In the genomic region with DNA sequence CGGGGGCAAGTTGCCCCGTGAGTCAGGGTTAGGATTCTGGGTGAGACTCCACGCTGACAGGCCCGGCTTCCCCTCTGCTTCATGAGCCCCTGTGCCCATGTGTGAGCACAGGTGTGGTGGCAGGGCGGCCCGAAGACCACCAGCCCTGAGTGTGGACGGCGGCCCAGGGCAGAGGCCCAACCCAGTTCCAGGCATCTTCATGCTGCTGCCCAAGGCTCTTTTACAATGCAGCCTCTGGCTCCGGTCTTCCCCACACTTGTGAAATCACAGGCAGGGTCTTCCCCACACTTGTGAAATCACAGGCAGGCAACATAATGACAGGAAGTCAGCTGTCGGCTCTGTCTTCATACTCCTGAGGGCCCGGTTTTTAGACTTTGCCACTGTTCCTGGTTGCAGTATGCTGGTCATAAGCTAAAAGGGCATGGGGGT, we compare ENCODE assay signal across 8 cellular contexts.
A peak's percentile ranks its signal among the peaks of the same experiment; 100 is the strongest.
DNase-seq lines count a peak whose midpoint lies in the region; ATAC-seq and TF ChIP-seq lines count a peak whose summit lies in the region.

No MANE protein-coding gene starts in this region.

- no peaks in the 10 kb centered on the region for H3K9me2 ChIP-seq in GM23338 (ENCODE audit: insufficient read depth)

- TF ChIP-seq CTCF in lower lobe of right lung (IDR thresholded peaks at IDR 0.05) (no peak), GM23338 (conservative IDR thresholded peaks at IDR 0.05; ENCODE audit: low read depth in 2 of 2) (no peak)

- H3K4me1 Mint-ChIP-seq in activated naive CD8-positive, alpha-beta T cell treated with anti-CD3 and anti-CD28 coated beads, Interleukin-2, amount 50 U/mL, for 24 hours = peaks cover 46% of the 10 kb centered on the region
- H3K4me1 Mint-ChIP-seq in GM23338 = peaks cover 30% of the 10 kb centered on the region

- H3K9me3 ChIP-seq in lower lobe of right lung = no peaks in the 10 kb centered on the region

- H3K4me2 ChIP-seq in GM23338 = no peak overlapping the region

- no peak overlapping the region for H3K4me3 Mint-ChIP-seq in activated naive CD8-positive, alpha-beta T cell treated with anti-CD3 and anti-CD28 coated beads, Interleukin-2, amount 50 U/mL, for 24 hours
- H3K4me3 Mint-ChIP-seq in GM23338 = no peak overlapping the region

- intact Hi-C loops in lower lobe of right lung (cut with DNase I) = no loop called here

- no peak overlapping the region for H3K4me3 ChIP-seq in lower lobe of right lung
- H3K4me3 ChIP-seq in GM23338 = no peak overlapping the region

- peaks cover 7% of the 10 kb centered on the region for H3K36me3 Mint-ChIP-seq in activated naive CD8-positive, alpha-beta T cell treated with anti-CD3 and anti-CD28 coated beads, Interleukin-2, amount 50 U/mL, for 24 hours (ENCODE audit: low read depth)
- H3K36me3 Mint-ChIP-seq in GM23338 (ENCODE audit: low read depth) = peaks cover 3% of the 10 kb centered on the region

- H3K27me3 ChIP-seq in lower lobe of right lung (ENCODE audit: low read depth) (no peaks in the 10 kb centered on the region), GM23338 (ENCODE audit: insufficient read depth) (no peaks in the 10 kb centered on the region)

- no peaks in the 10 kb centered on the region for H3K9me3 Mint-ChIP-seq in activated naive CD8-positive, alpha-beta T cell treated with anti-CD3 and anti-CD28 coated beads, Interleukin-2, amount 50 U/mL, for 24 hours
- no peaks in the 10 kb centered on the region for H3K9me3 Mint-ChIP-seq in GM23338

- H2AFZ ChIP-seq in GM23338 = no peak overlapping the region

- H3K4me1 ChIP-seq in lower lobe of right lung = peaks cover 40% of the 10 kb centered on the region
- H3K4me1 ChIP-seq in GM23338 (ENCODE audit: insufficient read depth) = peaks cover 7% of the 10 kb centered on the region; the same call in 1 of the 2 replicates

- peak overlapping the region; percentile 61 for H3K27ac ChIP-seq in lower lobe of right lung
- H3K27ac ChIP-seq in GM23338 (ENCODE audit: low read depth) = no peak overlapping the region

- peak; percentile 27 for DNase-seq in stimulated activated CD4-positive, alpha-beta T cell treated with anti-CD3 and anti-CD28 coated beads, Interleukin-4, amount 100 ng/mL, for 24 hours
- DNase-seq in stimulated activated CD4-positive, alpha-beta T cell treated with anti-CD3 and anti-CD28 coated beads, Interleukin-2, amount 100 ng/mL, for 24 hours = no peak
- peak; percentile 41 for DNase-seq in activated naive CD8-positive, alpha-beta T cell treated with anti-CD3 and anti-CD28 coated beads, Interleukin-2, amount 50 U/mL, for 24 hours
- peak; percentile 65 for DNase-seq in lower lobe of right lung
- DNase-seq in activated effector memory CD4-positive, alpha-beta T cell treated with Interleukin-2 at 50 U/mL for 16 hours = no peak
- no peak for DNase-seq in GDM1 (lab: John Stamatoyannopoulos, UW)
- no peak for DNase-seq in NCI-H1417 treated with DMSO at 0.1 percent for 48 hours (lab: John Stamatoyannopoulos, UW)
- no peak for DNase-seq in GM23338 (ENCODE audit: low spot score)

- peak overlapping the region; percentile 79 for H3K27ac Mint-ChIP-seq in activated naive CD8-positive, alpha-beta T cell treated with anti-CD3 and anti-CD28 coated beads, Interleukin-2, amount 50 U/mL, for 24 hours
- no peak overlapping the region for H3K27ac Mint-ChIP-seq in GM23338

- peaks cover 23% of the 10 kb centered on the region for H3K36me3 ChIP-seq in lower lobe of right lung
- no peaks in the 10 kb centered on the region for H3K36me3 ChIP-seq in GM23338 (ENCODE audit: insufficient read depth)

- H3K27me3 Mint-ChIP-seq in activated naive CD8-positive, alpha-beta T cell treated with anti-CD3 and anti-CD28 coated beads, Interleukin-2, amount 50 U/mL, for 24 hours = no peaks in the 10 kb centered on the region
- H3K27me3 Mint-ChIP-seq in GM23338 (ENCODE audit: insufficient read depth, low read depth, poor library complexity) = peaks cover 15% of the 10 kb centered on the region

- no peaks in the 10 kb centered on the region for H3F3A ChIP-seq in GM23338 (replicated peaks; ENCODE audit: low read depth)

- H3K79me2 ChIP-seq in GM23338 (replicated peaks; ENCODE audit: insufficient read depth) = no peaks in the 10 kb centered on the region

- ATAC-seq in activated naive CD8-positive, alpha-beta T cell treated with anti-CD3 and anti-CD28 coated beads, Interleukin-2, amount 50 U/mL, for 24 hours = peak; percentile 73
- ATAC-seq in lower lobe of right lung = peak; percentile 39 to 47
- no peak for ATAC-seq in GM23338

- no peaks in the 10 kb centered on the region for H4K20me1 ChIP-seq in GM23338 (replicated peaks; ENCODE audit: insufficient read depth)

TF ChIP-seq in GM23338, 12 proteins besides CTCF, POLR2A, EP300 and RAD21:
- TF ChIP-seq, protein P1, sequence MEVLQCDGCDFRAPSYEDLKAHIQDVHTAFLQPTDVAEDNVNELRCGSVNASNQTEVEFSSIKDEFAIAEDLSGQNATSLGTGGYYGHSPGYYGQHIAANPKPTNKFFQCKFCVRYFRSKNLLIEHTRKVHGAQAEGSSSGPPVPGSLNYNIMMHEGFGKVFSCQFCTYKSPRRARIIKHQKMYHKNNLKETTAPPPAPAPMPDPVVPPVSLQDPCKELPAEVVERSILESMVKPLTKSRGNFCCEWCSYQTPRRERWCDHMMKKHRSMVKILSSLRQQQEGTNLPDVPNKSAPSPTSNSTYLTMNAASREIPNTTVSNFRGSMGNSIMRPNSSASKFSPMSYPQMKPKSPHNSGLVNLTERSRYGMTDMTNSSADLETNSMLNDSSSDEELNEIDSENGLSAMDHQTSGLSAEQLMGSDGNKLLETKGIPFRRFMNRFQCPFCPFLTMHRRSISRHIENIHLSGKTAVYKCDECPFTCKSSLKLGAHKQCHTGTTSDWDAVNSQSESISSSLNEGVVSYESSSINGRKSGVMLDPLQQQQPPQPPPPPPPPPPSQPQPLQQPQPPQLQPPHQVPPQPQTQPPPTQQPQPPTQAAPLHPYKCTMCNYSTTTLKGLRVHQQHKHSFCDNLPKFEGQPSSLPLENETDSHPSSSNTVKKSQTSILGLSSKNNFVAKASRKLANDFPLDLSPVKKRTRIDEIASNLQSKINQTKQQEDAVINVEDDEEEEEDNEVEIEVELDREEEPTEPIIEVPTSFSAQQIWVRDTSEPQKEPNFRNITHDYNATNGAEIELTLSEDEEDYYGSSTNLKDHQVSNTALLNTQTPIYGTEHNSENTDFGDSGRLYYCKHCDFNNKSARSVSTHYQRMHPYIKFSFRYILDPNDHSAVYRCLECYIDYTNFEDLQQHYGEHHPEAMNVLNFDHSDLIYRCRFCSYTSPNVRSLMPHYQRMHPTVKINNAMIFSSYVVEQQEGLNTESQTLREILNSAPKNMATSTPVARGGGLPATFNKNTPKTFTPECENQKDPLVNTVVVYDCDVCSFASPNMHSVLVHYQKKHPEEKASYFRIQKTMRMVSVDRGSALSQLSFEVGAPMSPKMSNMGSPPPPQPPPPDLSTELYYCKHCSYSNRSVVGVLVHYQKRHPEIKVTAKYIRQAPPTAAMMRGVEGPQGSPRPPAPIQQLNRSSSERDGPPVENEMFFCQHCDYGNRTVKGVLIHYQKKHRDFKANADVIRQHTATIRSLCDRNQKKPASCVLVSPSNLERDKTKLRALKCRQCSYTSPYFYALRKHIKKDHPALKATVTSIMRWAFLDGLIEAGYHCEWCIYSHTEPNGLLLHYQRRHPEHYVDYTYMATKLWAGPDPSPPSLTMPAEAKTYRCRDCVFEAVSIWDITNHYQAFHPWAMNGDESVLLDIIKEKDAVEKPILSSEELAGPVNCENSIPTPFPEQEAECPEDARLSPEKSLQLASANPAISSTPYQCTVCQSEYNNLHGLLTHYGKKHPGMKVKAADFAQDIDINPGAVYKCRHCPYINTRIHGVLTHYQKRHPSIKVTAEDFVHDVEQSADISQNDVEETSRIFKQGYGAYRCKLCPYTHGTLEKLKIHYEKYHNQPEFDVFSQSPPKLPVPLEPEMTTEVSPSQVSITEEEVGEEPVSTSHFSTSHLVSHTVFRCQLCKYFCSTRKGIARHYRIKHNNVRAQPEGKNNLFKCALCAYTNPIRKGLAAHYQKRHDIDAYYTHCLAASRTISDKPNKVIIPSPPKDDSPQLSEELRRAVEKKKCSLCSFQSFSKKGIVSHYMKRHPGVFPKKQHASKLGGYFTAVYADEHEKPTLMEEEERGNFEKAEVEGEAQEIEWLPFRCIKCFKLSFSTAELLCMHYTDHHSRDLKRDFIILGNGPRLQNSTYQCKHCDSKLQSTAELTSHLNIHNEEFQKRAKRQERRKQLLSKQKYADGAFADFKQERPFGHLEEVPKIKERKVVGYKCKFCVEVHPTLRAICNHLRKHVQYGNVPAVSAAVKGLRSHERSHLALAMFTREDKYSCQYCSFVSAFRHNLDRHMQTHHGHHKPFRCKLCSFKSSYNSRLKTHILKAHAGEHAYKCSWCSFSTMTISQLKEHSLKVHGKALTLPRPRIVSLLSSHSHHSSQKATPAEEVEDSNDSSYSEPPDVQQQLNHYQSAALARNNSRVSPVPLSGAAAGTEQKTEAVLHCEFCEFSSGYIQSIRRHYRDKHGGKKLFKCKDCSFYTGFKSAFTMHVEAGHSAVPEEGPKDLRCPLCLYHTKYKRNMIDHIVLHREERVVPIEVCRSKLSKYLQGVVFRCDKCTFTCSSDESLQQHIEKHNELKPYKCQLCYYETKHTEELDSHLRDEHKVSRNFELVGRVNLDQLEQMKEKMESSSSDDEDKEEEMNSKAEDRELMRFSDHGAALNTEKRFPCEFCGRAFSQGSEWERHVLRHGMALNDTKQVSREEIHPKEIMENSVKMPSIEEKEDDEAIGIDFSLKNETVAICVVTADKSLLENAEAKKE (CRISPR knock-in tag; IDR thresholded peaks at IDR 0.05) = no peak
- TF ChIP-seq EZH2 (IDR thresholded peaks at IDR 0.05; ENCODE audit: low read depth, unreplicated experiment) (no peak), ZNF114 (CRISPR knock-in tag; IDR thresholded peaks at IDR 0.05) (no peak), NANOG (IDR thresholded peaks at IDR 0.05; ENCODE audit: borderline replicate concordance) (no peak), POLR2AphosphoS5 (IDR thresholded peaks at IDR 0.05; ENCODE audit: low read depth) (no peak), EZH2phosphoT487 (IDR thresholded peaks at IDR 0.05; ENCODE audit: unreplicated experiment) (no peak), STAT1 (IDR thresholded peaks at IDR 0.05; ENCODE audit: unreplicated experiment) (no peak), JUNB (IDR thresholded peaks at IDR 0.05; ENCODE audit: unreplicated experiment) (no peak), ZNF331 (CRISPR knock-in tag; IDR thresholded peaks at IDR 0.05; ENCODE audit: low read depth) (no peak)
- TF ChIP-seq, protein P2, sequence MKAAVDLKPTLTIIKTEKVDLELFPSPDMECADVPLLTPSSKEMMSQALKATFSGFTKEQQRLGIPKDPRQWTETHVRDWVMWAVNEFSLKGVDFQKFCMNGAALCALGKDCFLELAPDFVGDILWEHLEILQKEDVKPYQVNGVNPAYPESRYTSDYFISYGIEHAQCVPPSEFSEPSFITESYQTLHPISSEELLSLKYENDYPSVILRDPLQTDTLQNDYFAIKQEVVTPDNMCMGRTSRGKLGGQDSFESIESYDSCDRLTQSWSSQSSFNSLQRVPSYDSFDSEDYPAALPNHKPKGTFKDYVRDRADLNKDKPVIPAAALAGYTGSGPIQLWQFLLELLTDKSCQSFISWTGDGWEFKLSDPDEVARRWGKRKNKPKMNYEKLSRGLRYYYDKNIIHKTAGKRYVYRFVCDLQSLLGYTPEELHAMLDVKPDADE (IDR thresholded peaks at IDR 0.05) = no peak

Comparison
In these comparisons a context has a peak if more than half of its experiments do, and no peak if none do; other contexts are left out.
1. DNase-seq: peak in stimulated activated CD4-positive, alpha-beta T cell treated with anti-CD3 and anti-CD28 coated beads, Interleukin-4, amount 100 ng/mL, for 24 hours (single experiment), activated naive CD8-positive, alpha-beta T cell treated with anti-CD3 and anti-CD28 coated beads, Interleukin-2, amount 50 U/mL, for 24 hours (single experiment) and lower lobe of right lung (single experiment); none in stimulated activated CD4-positive, alpha-beta T cell treated with anti-CD3 and anti-CD28 coated beads, Interleukin-2, amount 100 ng/mL, for 24 hours (0 of 2), activated effector memory CD4-positive, alpha-beta T cell treated with Interleukin-2 at 50 U/mL for 16 hours (single experiment), GDM1 (single experiment), NCI-H1417 treated with DMSO at 0.1 percent for 48 hours (single experiment) and GM23338 (single experiment).